ENCODE assay signal across 8 cellular contexts in genomic region chrX:153953342-153953830, GRCh38. TPM values are rescaled to one million over a fixed set of nuclear protein-coding genes. Genes with fewer than 3 reads are reported as not detected.
A peak's percentile ranks its signal among the peaks of the same experiment; 100 is the strongest.
DNase-seq lines count a peak whose midpoint lies in the region; ATAC-seq and TF ChIP-seq lines count a peak whose summit lies in the region.

No MANE protein-coding gene starts in this region.

- H3K4me3 ChIP-seq in AG10803 (ENCODE audit: low read length): no peak overlapping the region

- no peak for ATAC-seq in GM21825 (IDR thresholded peaks at IDR 0.05; ENCODE audit: unreplicated experiment)

- TF ChIP-seq CTCF in AG10803 (conservative IDR thresholded peaks at IDR 0.05; ENCODE audit: low read length): peak; percentile 74

- DNase-seq in AG10803 (ENCODE audit: low read depth) (peak; percentile 46), GM19238 (ENCODE audit: insufficient read length, low spot score) (peak; percentile 86), NCI-H1694 treated with DMSO at 0.1 percent for 48 hours (lab: John Stamatoyannopoulos, UW) (peak; percentile 53), dermis blood vessel endothelial cell (peak; percentile 69), lung microvascular endothelial cell (ENCODE audit: low read depth in 2 of 2) (peak; percentile 53 to 77)
- peak; percentile 47 to 66 for DNase-seq in activated CD4-positive, alpha-beta T cell treated with anti-CD3 and anti-CD28 coated beads, Interleukin-2, amount 50 U/mL, for 24 hours (ENCODE audit: low read depth in 1 of 2, low spot score in 1 of 2)
- DNase-seq in stimulated activated CD8-positive, alpha-beta memory T cell treated with anti-CD3 and anti-CD28 coated beads, Interleukin-15, amount 100 ng/mL, for 4 hours (ENCODE audit: low read depth in 2 of 2): peak; percentile 54

RNA-seq across cellular contexts. Expression of gene RENBP, which starts 8.9 kb away (rescaled TPM):
- total RNA-seq in dermis blood vessel endothelial cell (12.1 and 27.4 TPM in 2 replicates), lung microvascular endothelial cell (13.9 and 35.9 TPM in 2 replicates)

RNA-seq across cellular contexts. Expression of gene HCFC1, which starts 18.2 kb away (rescaled TPM):
- 15.3 and 48.9 TPM in 2 replicates for total RNA-seq in dermis blood vessel endothelial cell
- total RNA-seq in lung microvascular endothelial cell: 10.0 and 10.3 TPM in 2 replicates

RNA-seq across cellular contexts. Expression of gene NAA10, which starts 18.5 kb away (rescaled TPM):
- 70.6 and 88.2 TPM in 2 replicates for total RNA-seq in dermis blood vessel endothelial cell
- 41.3 and 43.2 TPM in 2 replicates for total RNA-seq in lung microvascular endothelial cell

RNA-seq across cellular contexts. Expression of gene TMEM187, which starts 19.2 kb away (rescaled TPM):
- 6.0 and 6.5 TPM in 2 replicates for total RNA-seq in dermis blood vessel endothelial cell
- total RNA-seq in lung microvascular endothelial cell: 3.2 and 4.8 TPM in 2 replicates

RNA-seq across cellular contexts. Expression of gene ARHGAP4, which starts 27.3 kb away (rescaled TPM):
- 16.0 and 27.2 TPM in 2 replicates for total RNA-seq in dermis blood vessel endothelial cell
- 2.8 and 5.2 TPM in 2 replicates for total RNA-seq in lung microvascular endothelial cell
